Comparison of ENCODE assay signal across 29 cellular contexts in the genomic region with DNA sequence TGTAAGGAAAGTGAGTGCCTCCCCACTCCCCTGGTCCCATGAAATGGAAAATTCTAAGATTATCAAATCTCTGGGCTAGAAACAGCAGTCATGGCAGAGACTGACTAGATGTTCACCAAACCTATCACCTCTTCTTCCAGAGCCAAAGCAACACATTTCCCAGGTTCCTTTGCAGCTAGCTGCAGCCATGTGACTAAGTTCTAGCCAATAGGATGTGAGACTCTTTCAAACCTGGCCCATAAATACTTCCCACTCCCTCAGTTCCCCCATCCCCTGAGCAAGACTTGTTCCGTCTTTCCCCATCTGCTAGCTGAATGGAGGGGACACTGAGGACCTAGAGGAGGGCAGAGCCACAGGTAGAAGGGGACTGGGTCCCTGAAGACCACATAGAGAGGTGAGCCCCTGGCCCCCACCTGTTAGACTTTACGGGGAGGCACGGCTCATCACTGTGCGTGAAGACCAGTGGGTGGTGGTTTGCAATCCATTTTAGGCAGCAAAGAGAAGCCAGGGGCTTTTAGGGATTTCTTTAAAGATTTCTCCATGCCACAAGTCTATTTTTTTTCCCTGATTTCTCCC. TPM values are rescaled to one million over a fixed set of nuclear protein-coding genes. Genes with fewer than 3 reads are reported as not detected.
DNase-seq lines count a peak whose midpoint lies in the region; ATAC-seq, FAIRE-seq and TF ChIP-seq lines count a peak whose summit lies in the region.
"Had no signal": no experiment of that assay in that cellular context is flagged by ENCODE, and none has a peak within 500 bp of the region (broad histone marks: within the 10 kb centered on the region; RNA-seq: fewer than 3 reads in every experiment).

No MANE protein-coding gene starts in this region.

- POLR2A ChIA-PET in IMR-90 (lab: Charles Lee; ENCODE audit: unreplicated experiment), result no interaction called here
- POLR2A ChIA-PET in K562 (lab: Yijun Ruan, JAX), result no interaction called here

- H3K18ac ChIP-seq in IMR-90 (ENCODE audit: low read depth, low read length) (no peak overlapping the region), mesendoderm (ENCODE audit: low read length) (no peak overlapping the region)

- TF ChIP-seq RAD21 in IMR-90 (IDR thresholded peaks at IDR 0.05; ENCODE audit: low read length), result no peak
- no peak for TF ChIP-seq RAD21 in Ishikawa (IDR thresholded peaks at IDR 0.05; ENCODE audit: low read depth)
- TF ChIP-seq RAD21 in K562 (CRISPR knock-in tag; conservative IDR thresholded peaks at IDR 0.05 in 1 of 2, IDR thresholded peaks at IDR 0.05 in 1 of 2), result no peak

- H4K8ac ChIP-seq in IMR-90 (ENCODE audit: low read depth in 2 of 2, low read length in 2 of 2), result no peak overlapping the region
- H4K8ac ChIP-seq in mesendoderm (ENCODE audit: low read depth, low read length), result no peak overlapping the region

- H4K5ac ChIP-seq in IMR-90 (ENCODE audit: low read depth, low read length) (no peak overlapping the region), mesendoderm (ENCODE audit: low read length) (no peak overlapping the region)

- in situ Hi-C loops in IMR-90 (cut with MboI; ENCODE audit: low sequenced_read_pairs), result loop anchor here (5.0 kb wide), 1 partner anchor 68 kb away; no protein-coding TSS in a partner anchor
- in situ Hi-C loops in K562 (cut with MboI), result no loop called here

- H3K14ac ChIP-seq in IMR-90 (replicated peaks; ENCODE audit: low read depth, low read length), result no peak overlapping the region

- no peak overlapping the region for H2BK20ac ChIP-seq in IMR-90 (ENCODE audit: low read depth, low read length)

- H2BK5ac ChIP-seq in IMR-90 (ENCODE audit: low read depth, low read length, poor library complexity, severe bottlenecking) (no peak overlapping the region), mesendoderm (ENCODE audit: low read length) (no peak overlapping the region)

- no peaks in the 10 kb centered on the region for H3K79me2 ChIP-seq in K562 (ENCODE audit: control insufficient read depth, insufficient read depth, low read length)
- H3K79me2 ChIP-seq in osteoblast (ENCODE audit: insufficient read depth, low read length), result no peaks in the 10 kb centered on the region
- H3K79me2 ChIP-seq in mesendoderm (ENCODE audit: control insufficient read depth, insufficient read depth, low read length), result no peaks in the 10 kb centered on the region

- H3K9me3 ChIP-seq in IMR-90 (ENCODE audit: control insufficient read depth, insufficient read depth, low read length) (peaks cover 9% of the 10 kb centered on the region), K562 (replicated peaks; ENCODE audit: control insufficient read depth, insufficient read depth, low read depth, low read length) (no peaks in the 10 kb centered on the region; the same call in 1 of the 2 replicates), osteoblast (ENCODE audit: low read depth, low read length) (peaks cover 4% of the 10 kb centered on the region), testis (no peaks in the 10 kb centered on the region)
- H3K9me3 ChIP-seq: BE2C had no signal

- no peak for TF ChIP-seq POLR2A in IMR-90 (IDR thresholded peaks at IDR 0.05; ENCODE audit: low read depth, low read length)
- TF ChIP-seq POLR2A in K562 (conservative IDR thresholded peaks at IDR 0.05), result no peak
- no peak for TF ChIP-seq POLR2A in testis (IDR thresholded peaks at IDR 0.05)

- H3K4me2 ChIP-seq in IMR-90 (ENCODE audit: low read depth, low read length) (no peak overlapping the region), K562 (ENCODE audit: insufficient read depth, low read length) (peak overlapping the region; percentile 38), osteoblast (ENCODE audit: insufficient read depth, low read length) (no peak overlapping the region), mesendoderm (ENCODE audit: low read length) (no peak overlapping the region)
- H3K4me2 ChIP-seq: BLaER1 had no signal

- no peak overlapping the region for H2AK9ac ChIP-seq in IMR-90 (replicated peaks; ENCODE audit: low read depth, low read length, poor library complexity)

- CTCF ChIA-PET in IMR-90 (lab: Yijun Ruan, JAX) (interaction anchor here (0.6 kb wide), 1 partner anchor 884 kb away, joined by 7 read pairs; no protein-coding TSS in a partner anchor), K562 (lab: Yijun Ruan, JAX; ENCODE audit: low intra/inter-chr PET ratio) (no interaction called here)

- H3K4ac ChIP-seq in IMR-90 (ENCODE audit: low read depth, low read length) (no peak overlapping the region), mesendoderm (ENCODE audit: low read depth, low read length) (no peak overlapping the region)

- H3K79me1 ChIP-seq in IMR-90 (ENCODE audit: low read depth in 1 of 2, low read length in 2 of 2) (no peaks in the 10 kb centered on the region), mesendoderm (ENCODE audit: low read length) (no peaks in the 10 kb centered on the region)

- H3K9me1 ChIP-seq in IMR-90 (ENCODE audit: insufficient read depth, low read length) (no peaks in the 10 kb centered on the region), K562 (ENCODE audit: control insufficient read depth, insufficient read depth, low read length) (peaks cover 1% of the 10 kb centered on the region)

- H3K23ac ChIP-seq in IMR-90 (ENCODE audit: low read depth, low read length), result no peak overlapping the region
- no peak overlapping the region for H3K23ac ChIP-seq in mesendoderm (ENCODE audit: low read length)

- H3K27ac ChIP-seq in IMR-90 (ENCODE audit: insufficient read depth, low read length) (no peak overlapping the region), K562 (ENCODE audit: extremely low read depth, low read depth, low read length) (no peak overlapping the region), osteoblast (ENCODE audit: low read depth, low read length) (no peak overlapping the region), mesendoderm (ENCODE audit: low read depth, low read length) (no peak overlapping the region), testis (no peak overlapping the region)
- H3K27ac ChIP-seq: BLaER1 had no signal

- BruUV-seq in IMR-90 (replicated peaks; lab: Mats Ljungman, UMichigan) (no TSS peak), K562 (replicated peaks; lab: Mats Ljungman, UMichigan) (no TSS peak)

- H3K9ac ChIP-seq in IMR-90 (ENCODE audit: low read depth, low read length) (no peak overlapping the region), K562 (ENCODE audit: insufficient read depth in 1 of 2, low read depth in 2 of 2, low read length in 2 of 2) (no peak overlapping the region), mesendoderm (ENCODE audit: low read length) (no peak overlapping the region)
- H3K9ac ChIP-seq: BLaER1 had no signal

- H2BK15ac ChIP-seq in IMR-90 (ENCODE audit: low read depth, low read length) (no peak overlapping the region), mesendoderm (replicated peaks; ENCODE audit: low read depth) (no peak overlapping the region)

- dilution Hi-C loops in IMR-90 (cut with HindIII; ENCODE audit: low sequenced_read_pairs, unreplicated experiment), result no loop called here

- H4K20me1 ChIP-seq in IMR-90 (ENCODE audit: insufficient read depth, low read length) (no peaks in the 10 kb centered on the region), K562 (replicated peaks; ENCODE audit: control insufficient read depth, insufficient read depth, low read length) (no peaks in the 10 kb centered on the region; the same call in 1 of the 2 replicates), osteoblast (ENCODE audit: insufficient read depth, low read length) (no peaks in the 10 kb centered on the region)
- H4K20me1 ChIP-seq: BLaER1 had no signal

- TF ChIP-seq CTCF in IMR-90 (conservative IDR thresholded peaks at IDR 0.05; ENCODE audit: low read depth, low read length) (no peak), K562 (IDR thresholded peaks at IDR 0.05 in 2 of 3, conservative IDR thresholded peaks at IDR 0.05 in 1 of 3; ENCODE audit: insufficient read depth in 2 of 3, low read depth in 1 of 3, low read length in 3 of 3) (no peak), osteoblast (IDR thresholded peaks at IDR 0.05; ENCODE audit: extremely low read depth, low read depth, low read length) (no peak), testis (IDR thresholded peaks at IDR 0.05) (no peak)

- H3K56ac ChIP-seq in IMR-90 (ENCODE audit: extremely low read depth, insufficient read depth, low read length) (no peak overlapping the region), mesendoderm (ENCODE audit: low read length) (no peak overlapping the region)

- ATAC-seq in IMR-90 (ENCODE audit: low read depth) (no peak), K562 (peak; percentile 48; the same call in 2 of the 3 replicates), HG02884 (IDR thresholded peaks at IDR 0.05; ENCODE audit: unreplicated experiment) (no peak)
- ATAC-seq: GM12878 had no signal

- H3K36me3 ChIP-seq in IMR-90 (ENCODE audit: control insufficient read depth, insufficient read depth, low read length) (no peaks in the 10 kb centered on the region), K562 (ENCODE audit: control insufficient read depth, insufficient read depth, low read length) (no peaks in the 10 kb centered on the region), osteoblast (ENCODE audit: insufficient read depth, low read length) (no peaks in the 10 kb centered on the region), mesendoderm (ENCODE audit: control insufficient read depth, insufficient read depth, low read length) (no peaks in the 10 kb centered on the region), testis (ENCODE audit: low read depth, missing control alignments) (no peaks in the 10 kb centered on the region)
- H3K36me3 ChIP-seq: BE2C, BLaER1 had no signal

- H3K4me1 ChIP-seq in IMR-90 (ENCODE audit: control insufficient read depth, insufficient read depth, low read length) (no peaks in the 10 kb centered on the region), K562 (replicated peaks in 1 of 2; ENCODE audit: control insufficient read depth in 2 of 2, insufficient read depth in 2 of 2, low read length in 2 of 2) (no peaks in the 10 kb centered on the region), osteoblast (ENCODE audit: insufficient read depth, low read length) (no peaks in the 10 kb centered on the region), mesendoderm (ENCODE audit: control insufficient read depth, low read depth, low read length) (no peaks in the 10 kb centered on the region), testis (no peaks in the 10 kb centered on the region)
- H3K4me1 ChIP-seq: BE2C had no signal

- no peak for DNase-seq in IMR-90
- DNase-seq in K562 (ENCODE audit: extremely low read depth in 1 of 4, low spot score in 3 of 4), result peak in 2 of 4 experiments; percentile 45 to 52
- peak; percentile 66 for DNase-seq in osteoblast (ENCODE audit: insufficient read length, low spot score, missing footprints)
- no peak for DNase-seq in mesendoderm
- no peak for DNase-seq in testis
- DNase-seq: 8988T; ACHN; BE2C; C1 segment of cervical spinal cord; CD4-positive, alpha-beta memory T cell; CD4-positive, CD25-positive, alpha-beta regulatory T cell; CD8-positive, alpha-beta memory T cell; COR-L47; DMS 273 treated with DMSO at 0.1 percent for 48 hours; DMS153; DMS53; DMS79; DND-41; EL; GDM1 had no signal

- H3K4me3 ChIP-seq in IMR-90 (ENCODE audit: insufficient read depth, low read depth, low read length) (no peak overlapping the region), K562 (no peak overlapping the region), osteoblast (ENCODE audit: insufficient read depth, low read length) (no peak overlapping the region), mesendoderm (ENCODE audit: low read length) (no peak overlapping the region), testis (no peak overlapping the region)
- H3K4me3 ChIP-seq: BLaER1, GM12878 had no signal

- WGBS in IMR-90 (ENCODE audit: extremely low coverage in 2 of 2, insufficient read length in 1 of 2), 2 experiments, result no CpG with 5 or more reads among the region's 4 CpGs
- 0% methylated on average over 4 of the region's 4 CpGs for WGBS in K562 (ENCODE audit: insufficient coverage, low coverage, missing lambda C conversion rate)
- no CpG with 5 or more reads among the region's 4 CpGs for WGBS in mesendoderm (ENCODE audit: extremely low coverage, insufficient coverage, low lambda C conversion rate)
- 95 to 100% methylated on average over 4 of the region's 4 CpGs for WGBS in testis, 2 donors

- H2AFZ ChIP-seq in IMR-90 (replicated peaks; ENCODE audit: low read length, poor library complexity) (peak overlapping the region; percentile 33), K562 (ENCODE audit: low read depth, low read length) (no peak overlapping the region), osteoblast (ENCODE audit: low read length) (no peak overlapping the region)

- peaks cover 28% of the 10 kb centered on the region for H3K27me3 ChIP-seq in IMR-90 (ENCODE audit: control insufficient read depth, insufficient read depth, low read length)
- H3K27me3 ChIP-seq in K562 (ENCODE audit: control insufficient read depth in 2 of 2, insufficient read depth in 2 of 2, low read length in 2 of 2), result peaks cover 38 to 45% of the 10 kb centered on the region in 2 experiments
- peaks cover 16% of the 10 kb centered on the region for H3K27me3 ChIP-seq in osteoblast (ENCODE audit: insufficient read depth, low read length)
- no peaks in the 10 kb centered on the region for H3K27me3 ChIP-seq in mesendoderm (ENCODE audit: insufficient read depth, low read length, poor library complexity)
- no peaks in the 10 kb centered on the region for H3K27me3 ChIP-seq in testis
- H3K27me3 ChIP-seq: BE2C, BLaER1 had no signal

- intact Hi-C loops in IMR-90 (cut with micrococcal nuclease) (loop anchor here (1.0 kb wide), 1 partner anchor 61 kb away; no protein-coding TSS in a partner anchor), K562 (cut with micrococcal nuclease) (no loop called here), testis (cut with DNase I; ENCODE audit: low total_unique reads) (no loop called here)

- H2BK120ac ChIP-seq in IMR-90 (ENCODE audit: low read depth, low read length) (no peak overlapping the region), mesendoderm (ENCODE audit: low read depth, low read length) (no peak overlapping the region)

- H2AK5ac ChIP-seq in IMR-90 (ENCODE audit: low read depth, low read length) (no peak overlapping the region), mesendoderm (ENCODE audit: low read length) (no peak overlapping the region)

- no peak for TF ChIP-seq EP300 in Ishikawa (IDR thresholded peaks at IDR 0.05; ENCODE audit: borderline replicate concordance)
- TF ChIP-seq EP300 in K562 (IDR thresholded peaks at IDR 0.05; ENCODE audit: low read length), result no peak

- no peak overlapping the region for H4K91ac ChIP-seq in IMR-90 (ENCODE audit: insufficient read depth, low read depth, low read length)

- FAIRE-seq in K562 (lab: Jason Lieb, UNC), result no peak
- FAIRE-seq: A204.1, GM12878, GM19239 had no signal

RNA-seq across cellular contexts. Expression of a gene that starts 17.2 kb away (rescaled TPM):
- total RNA-seq in IMR-90 (2012; rRNA removed), result not detected in 2 replicates
- 0.05 and 0.09 TPM in 2 replicates for polyA plus RNA-seq in IMR-90 (2012; rRNA removed)
- 0.06 and 0.11 TPM in 2 replicates for polyA plus RNA-seq in IMR-90 (2012; cell fraction: cytosol; rRNA removed)
- 0.02 and 0.08 TPM in 2 replicates for polyA plus RNA-seq in IMR-90 (2012; cell fraction: nucleus; rRNA removed; ENCODE audit: low replicate concordance)
- total RNA-seq in K562 (2011; cell fraction: chromatin; rRNA removed; ENCODE audit: low replicate concordance), result not detected in 2 replicates
- total RNA-seq in K562 (2011; cell fraction: nucleolus; rRNA removed), result not detected in 2 replicates
- not detected in 2 replicates for total RNA-seq in K562 (2011; cell fraction: nucleoplasm; rRNA removed)
- not detected in 2 replicates for total RNA-seq in K562 (2014; rRNA removed)
- total RNA-seq in K562 (2014; rRNA removed; fragmentation: Illumina TruSeq; extraction: Trizol), result not detected in 2 replicates
- total RNA-seq in K562 (2015; rRNA removed; fragmentation: Illumina TruSeq; extraction: Trizol), result not detected in 2 replicates
- total RNA-seq in K562 (2021), result not detected in 2 replicates
- not detected in 2 replicates for polyA plus RNA-seq in K562 (2011; rRNA removed)
- polyA plus RNA-seq in K562 (2011; cell fraction: cytosol; rRNA removed), result 0.03 TPM in 1 of 2 replicates, not detected in the other
- not detected in 2 replicates for polyA plus RNA-seq in K562 (2011; cell fraction: nucleus; rRNA removed)
- polyA plus RNA-seq in K562 (2012), result 0.06 TPM in 1 of 2 replicates, not detected in the other
- not detected in 2 replicates for polyA plus RNA-seq in K562 (2014; fragmentation: Illumina TruSeq; extraction: Trizol)
- not detected for polyA plus RNA-seq in K562 (2014; fragmentation: Nextera tagmentation; extraction: Ambion mirVana)
- polyA plus RNA-seq in K562 (2014; rRNA removed), result not detected in 2 replicates
- polyA minus RNA-seq in K562 (2011; rRNA and poly(A)+ RNA removed), result not detected in 2 replicates
- not detected in 2 replicates for polyA minus RNA-seq in K562 (2011; cell fraction: cytosol; rRNA and poly(A)+ RNA removed)
- not detected in 2 replicates for polyA minus RNA-seq in K562 (2011; cell fraction: nucleus; rRNA and poly(A)+ RNA removed)
- total RNA-seq in osteoblast, result under 0.01 TPM in 1 of 2 replicates, not detected in the other
- 0.80 TPM for polyA plus RNA-seq in mesendoderm (2013, experiment 1 of 2)
- polyA plus RNA-seq in mesendoderm (2013, experiment 2 of 2), result 0.73 TPM
- total RNA-seq in testis, result 1 to 10 TPM; 1.1 to 1.3 TPM
- polyA plus RNA-seq in testis (ENCODE audit: insufficient read depth, low read depth, low replicate concordance), result 0.66 TPM
- total RNA-seq: A673; CD4-positive, alpha-beta memory T cell; CD4-positive, CD25-positive, alpha-beta regulatory T cell; CD8-positive, alpha-beta memory T cell; GM12878 had no signal
- polyA plus RNA-seq: CD14-positive monocyte; CD4-positive, alpha-beta memory T cell; CD4-positive, CD25-positive, alpha-beta regulatory T cell; CD8-positive, alpha-beta memory T cell; GM12878 had no signal

RNA-seq across cellular contexts. Expression of a gene that starts 19.3 kb away (rescaled TPM):
- total RNA-seq in IMR-90 (2012; rRNA removed) (0.90 and 1.4 TPM in 2 replicates), K562 (2014; rRNA removed) (not detected in 2 replicates), K562 (2014; rRNA removed; fragmentation: Illumina TruSeq; extraction: Trizol) (not detected in 2 replicates), K562 (2015; rRNA removed; fragmentation: Illumina TruSeq; extraction: Trizol) (not detected in 2 replicates), K562 (2021) (not detected in 2 replicates), osteoblast (0.59 and 1.1 TPM in 2 replicates), testis (1 to 10 TPM in 1 of 2 donors, under 1 TPM in 1; 0.81 to 2.0 TPM)
- polyA plus RNA-seq in IMR-90 (2012; rRNA removed) (9.4 and 10.7 TPM in 2 replicates), K562 (2011; rRNA removed) (not detected in 2 replicates), K562 (2014; fragmentation: Illumina TruSeq; extraction: Trizol) (not detected in 2 replicates), K562 (2014; fragmentation: Nextera tagmentation; extraction: Ambion mirVana) (not detected), K562 (2014; rRNA removed) (0.12 TPM in 1 of 2 replicates, not detected in the other), testis (ENCODE audit: insufficient read depth, low read depth, low replicate concordance) (2.5 TPM)
- 12.4 and 12.6 TPM in 2 replicates for polyA plus RNA-seq in IMR-90 (2012; cell fraction: cytosol; rRNA removed)
- 2.0 and 2.5 TPM in 2 replicates for polyA plus RNA-seq in IMR-90 (2012; cell fraction: nucleus; rRNA removed; ENCODE audit: low replicate concordance)
- total RNA-seq in K562 (2011; cell fraction: chromatin; rRNA removed; ENCODE audit: low replicate concordance), result not detected in 2 replicates
- not detected in 2 replicates for total RNA-seq in K562 (2011; cell fraction: nucleolus; rRNA removed)
- total RNA-seq in K562 (2011; cell fraction: nucleoplasm; rRNA removed), result not detected in 2 replicates
- not detected in 2 replicates for polyA plus RNA-seq in K562 (2011; cell fraction: cytosol; rRNA removed)
- polyA plus RNA-seq in K562 (2011; cell fraction: nucleus; rRNA removed), result not detected in 2 replicates
- 0.10 TPM in 1 of 2 replicates, not detected in the other for polyA plus RNA-seq in K562 (2012)
- not detected in 2 replicates for polyA minus RNA-seq in K562 (2011; rRNA and poly(A)+ RNA removed)
- polyA minus RNA-seq in K562 (2011; cell fraction: cytosol; rRNA and poly(A)+ RNA removed), result 1.9 TPM in 1 of 2 replicates, not detected in the other
- not detected in 2 replicates for polyA minus RNA-seq in K562 (2011; cell fraction: nucleus; rRNA and poly(A)+ RNA removed)
- 66.8 TPM for polyA plus RNA-seq in mesendoderm (2013, experiment 1 of 2)
- 60.1 TPM for polyA plus RNA-seq in mesendoderm (2013, experiment 2 of 2)
- total RNA-seq: A673; CD4-positive, alpha-beta memory T cell; CD4-positive, CD25-positive, alpha-beta regulatory T cell; CD8-positive, alpha-beta memory T cell; G401; GM12878 had no signal
- polyA plus RNA-seq: CD4-positive, alpha-beta memory T cell; CD8-positive, alpha-beta memory T cell; GM12878 had no signal
